In the genomic region with DNA sequence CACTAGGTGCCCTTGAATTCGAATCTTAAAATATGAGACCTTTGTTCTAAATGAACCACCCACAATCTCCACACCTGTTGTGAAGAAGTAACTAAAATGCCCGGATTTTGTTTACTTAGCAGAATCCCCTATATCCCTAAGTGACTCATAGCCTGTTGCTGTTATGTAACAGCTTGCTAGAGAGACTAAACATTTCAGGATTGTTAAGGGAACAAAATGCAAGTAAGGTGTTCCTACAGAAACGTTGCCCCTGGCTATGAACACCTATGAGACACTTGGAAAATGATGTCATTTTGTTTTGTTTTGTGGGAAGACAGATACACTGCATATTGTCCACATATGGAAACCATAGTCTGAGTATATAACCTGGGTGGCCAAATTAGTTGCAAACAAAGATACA, we compare ENCODE assay signal across 16 cellular contexts. TPM values are rescaled to one million over a fixed set of nuclear protein-coding genes. Genes with fewer than 3 reads are reported as not detected.
DNase-seq lines count a peak whose midpoint lies in the region; ATAC-seq and TF ChIP-seq lines count a peak whose summit lies in the region.
"Had no signal": no experiment of that assay in that cellular context is flagged by ENCODE, and none has a peak within 500 bp of the region (broad histone marks: within the 10 kb centered on the region; RNA-seq: fewer than 3 reads in every experiment).

No MANE protein-coding gene starts in this region.

- no peak for TF ChIP-seq CTCF in mammary epithelial cell (conservative IDR thresholded peaks at IDR 0.05 in 1 of 2, IDR thresholded peaks at IDR 0.05 in 1 of 2; ENCODE audit: extremely low read depth in 1 of 2, insufficient read depth in 1 of 2, low read depth in 1 of 2, low read length in 2 of 2)

- DNase-seq in mammary epithelial cell (peak; percentile 60), renal cortical epithelial cell (ENCODE audit: low read depth) (peak; percentile 22), putamen (ENCODE audit: low spot score) (no peak)
- DNase-seq in activated CD4-positive, CD25-positive, alpha-beta regulatory T cell (lab: John Stamatoyannopoulos, UW): no peak
- no peak for DNase-seq in stimulated activated CD4-positive, alpha-beta T cell treated with anti-CD3 and anti-CD28 coated beads, Interleukin-2, amount 100 ng/mL, for 48 hours
- DNase-seq: CD8-positive, alpha-beta T cell; COR-L47; DMS153; DMS79 treated with DMSO at 0.1 percent for 48 hours; EL; H7 had no signal

- in situ Hi-C loops in mammary epithelial cell (cut with MboI; ENCODE audit: low sequenced_read_pairs in 2 of 2): no loop called here

- no peaks in the 10 kb centered on the region for H3K36me3 ChIP-seq in mammary epithelial cell (ENCODE audit: insufficient read depth, low read length)

- peaks cover 6% of the 10 kb centered on the region for H3K4me1 ChIP-seq in mammary epithelial cell (ENCODE audit: insufficient read depth, low read length)

- CTCF ChIA-PET in mammary epithelial cell (lab: Charles Lee; ENCODE audit: low non-redundant PET): no interaction called here

- H3K79me2 ChIP-seq in mammary epithelial cell (ENCODE audit: insufficient read depth, low read length): no peaks in the 10 kb centered on the region

- WGBS in mammary epithelial cell (ENCODE audit: low coverage, missing lambda C conversion rate): 13% methylated on average over 3 of the region's 3 CpGs

- dilution Hi-C loops in mammary epithelial cell (cut with HindIII; ENCODE audit: low sequenced_read_pairs): no loop called here

- peak overlapping the region; percentile 63 for H3K27ac ChIP-seq in mammary epithelial cell (ENCODE audit: insufficient read depth, low read depth, low read length)

- no peaks in the 10 kb centered on the region for H3K27me3 ChIP-seq in mammary epithelial cell (ENCODE audit: insufficient read depth, low read length)

- no peak overlapping the region for H2AFZ ChIP-seq in mammary epithelial cell (ENCODE audit: low read depth, low read length)
- H2AFZ ChIP-seq: GM23338 had no signal

- H4K20me1 ChIP-seq in mammary epithelial cell (ENCODE audit: insufficient read depth, low read length): no peaks in the 10 kb centered on the region

- no peak overlapping the region for H3K9ac ChIP-seq in mammary epithelial cell (ENCODE audit: insufficient read depth, low read length)

- no peak overlapping the region for H3K4me3 ChIP-seq in mammary epithelial cell (replicated peaks in 1 of 3; ENCODE audit: insufficient read depth in 1 of 3, low read depth in 2 of 3, low read length in 3 of 3)
- H3K4me3 ChIP-seq: GM23338 had no signal

- no peaks in the 10 kb centered on the region for H3K9me3 ChIP-seq in mammary epithelial cell (replicated peaks; ENCODE audit: insufficient read depth, low read length)

- intact Hi-C loops in mammary epithelial cell (cut with micrococcal nuclease): no loop called here

- ATAC-seq in esophagus mucosa: peak; percentile 37
- ATAC-seq: CD8-positive, alpha-beta T cell; GM23338 had no signal

- H3K4me2 ChIP-seq in mammary epithelial cell (ENCODE audit: insufficient read depth, low read depth, low read length): peak overlapping the region; percentile 42
- H3K4me2 ChIP-seq: GM23338 had no signal

- BruUV-seq in mammary epithelial cell (replicated peaks; lab: Mats Ljungman, UMichigan): no TSS peak

RNA-seq across cellular contexts. Expression of a gene that starts 24.2 kb away (rescaled TPM):
- 10 to 100 TPM in 1 of 2 donors, 1 to 10 TPM in 1; 8.2 to 42.3 TPM for total RNA-seq in mammary epithelial cell
- polyA plus RNA-seq in mammary epithelial cell: 5.5 TPM
- 15.3 TPM for polyA minus RNA-seq in mammary epithelial cell
- 3.9 TPM for total RNA-seq in esophagus mucosa
- 0.17 and 6.0 TPM in 2 replicates for total RNA-seq in renal cortical epithelial cell
- total RNA-seq: A673; CD8-positive, alpha-beta T cell; HT-29 had no signal
- polyA plus RNA-seq: CD14-positive monocyte had no signal

Comparison
In these comparisons a context has a peak if more than half of its experiments do, and no peak if none do; other contexts are left out.
1. DNase-seq: peak in mammary epithelial cell (single experiment) and renal cortical epithelial cell (single experiment); none in activated CD4-positive, CD25-positive, alpha-beta regulatory T cell (0 of 4), stimulated activated CD4-positive, alpha-beta T cell treated with anti-CD3 and anti-CD28 coated beads, Interleukin-2, amount 100 ng/mL, for 48 hours (0 of 2) and putamen (single experiment).